1 cellular context compared by ENCODE assay signal in the genomic region with DNA sequence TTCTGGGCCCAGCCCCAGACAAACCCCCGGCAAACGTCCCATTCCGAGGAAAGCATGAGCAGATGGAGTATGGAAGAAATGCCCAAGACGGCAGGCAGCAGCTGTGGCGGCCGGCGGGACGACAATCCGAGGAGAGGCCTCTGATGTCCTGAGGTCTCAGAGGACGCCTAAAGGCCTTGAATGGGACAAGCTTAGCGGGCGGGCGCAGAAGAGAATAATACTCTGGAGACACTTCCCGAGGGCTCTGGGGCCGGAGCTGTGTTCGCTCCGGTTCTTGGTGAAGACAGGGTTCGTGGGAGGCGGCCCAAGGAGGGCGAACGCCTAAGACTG.
TF ChIP-seq lines count a peak whose summit lies in the region.

No MANE protein-coding gene starts in this region.

TF ChIP-seq in K562, 482 proteins besides CTCF, POLR2A, EP300 and RAD21 (continued from another document and continues in another):
- TF ChIP-seq, protein P1, sequence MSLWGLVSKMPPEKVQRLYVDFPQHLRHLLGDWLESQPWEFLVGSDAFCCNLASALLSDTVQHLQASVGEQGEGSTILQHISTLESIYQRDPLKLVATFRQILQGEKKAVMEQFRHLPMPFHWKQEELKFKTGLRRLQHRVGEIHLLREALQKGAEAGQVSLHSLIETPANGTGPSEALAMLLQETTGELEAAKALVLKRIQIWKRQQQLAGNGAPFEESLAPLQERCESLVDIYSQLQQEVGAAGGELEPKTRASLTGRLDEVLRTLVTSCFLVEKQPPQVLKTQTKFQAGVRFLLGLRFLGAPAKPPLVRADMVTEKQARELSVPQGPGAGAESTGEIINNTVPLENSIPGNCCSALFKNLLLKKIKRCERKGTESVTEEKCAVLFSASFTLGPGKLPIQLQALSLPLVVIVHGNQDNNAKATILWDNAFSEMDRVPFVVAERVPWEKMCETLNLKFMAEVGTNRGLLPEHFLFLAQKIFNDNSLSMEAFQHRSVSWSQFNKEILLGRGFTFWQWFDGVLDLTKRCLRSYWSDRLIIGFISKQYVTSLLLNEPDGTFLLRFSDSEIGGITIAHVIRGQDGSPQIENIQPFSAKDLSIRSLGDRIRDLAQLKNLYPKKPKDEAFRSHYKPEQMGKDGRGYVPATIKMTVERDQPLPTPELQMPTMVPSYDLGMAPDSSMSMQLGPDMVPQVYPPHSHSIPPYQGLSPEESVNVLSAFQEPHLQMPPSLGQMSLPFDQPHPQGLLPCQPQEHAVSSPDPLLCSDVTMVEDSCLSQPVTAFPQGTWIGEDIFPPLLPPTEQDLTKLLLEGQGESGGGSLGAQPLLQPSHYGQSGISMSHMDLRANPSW (CRISPR knock-in tag; IDR thresholded peaks at IDR 0.05): no peak
- TF ChIP-seq NR1H2 (CRISPR knock-in tag; IDR thresholded peaks at IDR 0.05) (no peak), SMAD1 (IDR thresholded peaks at IDR 0.05; ENCODE audit: low read depth, low read length, partially characterized antibody) (no peak), TAL1 (IDR thresholded peaks at IDR 0.05) (no peak), CBFA2T2 (conservative IDR thresholded peaks at IDR 0.05) (no peak), CREB5 (CRISPR knock-in tag; IDR thresholded peaks at IDR 0.05) (0 out of 2 replicates have a peak, but pooled peaks have one; percentile 26), DIDO1 (tag; IDR thresholded peaks at IDR 0.05; ENCODE audit: low read depth) (0 out of 2 replicates have a peak, but pooled peaks have one; percentile 16), POLR3G (IDR thresholded peaks at IDR 0.05; ENCODE audit: extremely low read depth, insufficient read length, insufficient replicate concordance) (no peak), ZNF436 (CRISPR knock-in tag; IDR thresholded peaks at IDR 0.05) (no peak), SMARCA5 (IDR thresholded peaks at IDR 0.05) (no peak), POLR2H (tag; IDR thresholded peaks at IDR 0.05; ENCODE audit: low read depth) (no peak), MAFK (IDR thresholded peaks at IDR 0.05; ENCODE audit: low read length) (no peak), PHB (CRISPR knock-in tag; IDR thresholded peaks at IDR 0.05) (no peak), SIN3A (IDR thresholded peaks at IDR 0.05; ENCODE audit: borderline replicate concordance in 2 of 2, control insufficient read depth in 1 of 2, low read depth in 2 of 2, low read length in 2 of 2) (no peak), LARP7 (IDR thresholded peaks at IDR 0.05) (peak; percentile 69; the same call in 1 of the 2 replicates), XRCC5 (IDR thresholded peaks at IDR 0.05; ENCODE audit: low read depth, low read length) (no peak), NFYB (IDR thresholded peaks at IDR 0.05; ENCODE audit: extremely low read depth, insufficient read length) (no peak), ZNF165 (CRISPR knock-in tag; IDR thresholded peaks at IDR 0.05; ENCODE audit: borderline replicate concordance) (0 out of 2 replicates have a peak, but pooled peaks have one; percentile 41), ZC3H11A (IDR thresholded peaks at IDR 0.05; ENCODE audit: low read depth, low read length) (no peak), PTTG1 (tag; IDR thresholded peaks at IDR 0.05; ENCODE audit: low read depth) (no peak), FOXK2 (conservative IDR thresholded peaks at IDR 0.05 in 1 of 2, IDR thresholded peaks at IDR 0.05 in 1 of 2; ENCODE audit: low read depth in 2 of 2) (no peak), EWSR1 (IDR thresholded peaks at IDR 0.05; ENCODE audit: borderline replicate concordance, low read depth, partially characterized antibody) (no peak), KLF6 (CRISPR knock-in tag; IDR thresholded peaks at IDR 0.05; ENCODE audit: borderline replicate concordance) (0 out of 2 replicates have a peak, but pooled peaks have one; percentile 7), ZNF764 (CRISPR knock-in tag; IDR thresholded peaks at IDR 0.05; ENCODE audit: low read depth) (no peak), ZFX (CRISPR knock-in tag; IDR thresholded peaks at IDR 0.05) (peak; percentile 84), ZFP30 (CRISPR knock-in tag; IDR thresholded peaks at IDR 0.05; ENCODE audit: borderline replicate concordance) (no peak), GATAD2A (IDR thresholded peaks at IDR 0.05) (peak; percentile 83; the same call in 1 of the 2 replicates), ZNF57 (CRISPR knock-in tag; IDR thresholded peaks at IDR 0.05) (0 out of 2 replicates have a peak, but pooled peaks have one; percentile 39), ZEB2 (IDR thresholded peaks at IDR 0.05) (no peak), STAG1 (CRISPR knock-in tag; IDR thresholded peaks at IDR 0.05; ENCODE audit: borderline replicate concordance) (no peak), HDAC2 (IDR thresholded peaks at IDR 0.05) (no peak), ZSCAN29 (IDR thresholded peaks at IDR 0.05) (no peak; the same call in 1 of the 2 replicates), ZNF175 (CRISPR knock-in tag; IDR thresholded peaks at IDR 0.05; ENCODE audit: low read depth) (no peak), ZBTB1 (CRISPR knock-in tag; IDR thresholded peaks at IDR 0.05; ENCODE audit: borderline replicate concordance, low read depth) (no peak), ZNF75A (CRISPR knock-in tag; IDR thresholded peaks at IDR 0.05) (0 out of 2 replicates have a peak, but pooled peaks have one; percentile 46), E2F3 (CRISPR knock-in tag; IDR thresholded peaks at IDR 0.05) (0 out of 2 replicates have a peak, but pooled peaks have one; percentile 24), ZBTB17 (CRISPR knock-in tag; IDR thresholded peaks at IDR 0.05) (0 out of 2 replicates have a peak, but pooled peaks have one; percentile 44), GTF2B (IDR thresholded peaks at IDR 0.05; ENCODE audit: extremely low read depth, insufficient read length) (no peak), ZNF830 (CRISPR knock-in tag; IDR thresholded peaks at IDR 0.05) (0 out of 2 replicates have a peak, but pooled peaks have one; percentile 63), GTF2F1 (IDR thresholded peaks at IDR 0.05; ENCODE audit: low read depth, low read length) (no peak)
- TF ChIP-seq, protein P2, sequence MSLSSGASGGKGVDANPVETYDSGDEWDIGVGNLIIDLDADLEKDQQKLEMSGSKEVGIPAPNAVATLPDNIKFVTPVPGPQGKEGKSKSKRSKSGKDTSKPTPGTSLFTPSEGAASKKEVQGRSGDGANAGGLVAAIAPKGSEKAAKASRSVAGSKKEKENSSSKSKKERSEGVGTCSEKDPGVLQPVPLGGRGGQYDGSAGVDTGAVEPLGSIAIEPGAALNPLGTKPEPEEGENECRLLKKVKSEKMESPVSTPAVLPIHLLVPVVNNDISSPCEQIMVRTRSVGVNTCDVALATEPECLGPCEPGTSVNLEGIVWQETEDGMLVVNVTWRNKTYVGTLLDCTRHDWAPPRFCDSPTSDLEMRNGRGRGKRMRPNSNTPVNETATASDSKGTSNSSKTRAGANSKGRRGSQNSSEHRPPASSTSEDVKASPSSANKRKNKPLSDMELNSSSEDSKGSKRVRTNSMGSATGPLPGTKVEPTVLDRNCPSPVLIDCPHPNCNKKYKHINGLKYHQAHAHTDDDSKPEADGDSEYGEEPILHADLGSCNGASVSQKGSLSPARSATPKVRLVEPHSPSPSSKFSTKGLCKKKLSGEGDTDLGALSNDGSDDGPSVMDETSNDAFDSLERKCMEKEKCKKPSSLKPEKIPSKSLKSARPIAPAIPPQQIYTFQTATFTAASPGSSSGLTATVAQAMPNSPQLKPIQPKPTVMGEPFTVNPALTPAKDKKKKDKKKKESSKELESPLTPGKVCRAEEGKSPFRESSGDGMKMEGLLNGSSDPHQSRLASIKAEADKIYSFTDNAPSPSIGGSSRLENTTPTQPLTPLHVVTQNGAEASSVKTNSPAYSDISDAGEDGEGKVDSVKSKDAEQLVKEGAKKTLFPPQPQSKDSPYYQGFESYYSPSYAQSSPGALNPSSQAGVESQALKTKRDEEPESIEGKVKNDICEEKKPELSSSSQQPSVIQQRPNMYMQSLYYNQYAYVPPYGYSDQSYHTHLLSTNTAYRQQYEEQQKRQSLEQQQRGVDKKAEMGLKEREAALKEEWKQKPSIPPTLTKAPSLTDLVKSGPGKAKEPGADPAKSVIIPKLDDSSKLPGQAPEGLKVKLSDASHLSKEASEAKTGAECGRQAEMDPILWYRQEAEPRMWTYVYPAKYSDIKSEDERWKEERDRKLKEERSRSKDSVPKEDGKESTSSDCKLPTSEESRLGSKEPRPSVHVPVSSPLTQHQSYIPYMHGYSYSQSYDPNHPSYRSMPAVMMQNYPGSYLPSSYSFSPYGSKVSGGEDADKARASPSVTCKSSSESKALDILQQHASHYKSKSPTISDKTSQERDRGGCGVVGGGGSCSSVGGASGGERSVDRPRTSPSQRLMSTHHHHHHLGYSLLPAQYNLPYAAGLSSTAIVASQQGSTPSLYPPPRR (CRISPR knock-in tag; IDR thresholded peaks at IDR 0.05; ENCODE audit: borderline replicate concordance): no peak
- TF ChIP-seq, protein P3, sequence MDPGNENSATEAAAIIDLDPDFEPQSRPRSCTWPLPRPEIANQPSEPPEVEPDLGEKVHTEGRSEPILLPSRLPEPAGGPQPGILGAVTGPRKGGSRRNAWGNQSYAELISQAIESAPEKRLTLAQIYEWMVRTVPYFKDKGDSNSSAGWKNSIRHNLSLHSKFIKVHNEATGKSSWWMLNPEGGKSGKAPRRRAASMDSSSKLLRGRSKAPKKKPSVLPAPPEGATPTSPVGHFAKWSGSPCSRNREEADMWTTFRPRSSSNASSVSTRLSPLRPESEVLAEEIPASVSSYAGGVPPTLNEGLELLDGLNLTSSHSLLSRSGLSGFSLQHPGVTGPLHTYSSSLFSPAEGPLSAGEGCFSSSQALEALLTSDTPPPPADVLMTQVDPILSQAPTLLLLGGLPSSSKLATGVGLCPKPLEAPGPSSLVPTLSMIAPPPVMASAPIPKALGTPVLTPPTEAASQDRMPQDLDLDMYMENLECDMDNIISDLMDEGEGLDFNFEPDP (CRISPR knock-in tag; IDR thresholded peaks at IDR 0.05): no peak
- TF ChIP-seq, protein P4, sequence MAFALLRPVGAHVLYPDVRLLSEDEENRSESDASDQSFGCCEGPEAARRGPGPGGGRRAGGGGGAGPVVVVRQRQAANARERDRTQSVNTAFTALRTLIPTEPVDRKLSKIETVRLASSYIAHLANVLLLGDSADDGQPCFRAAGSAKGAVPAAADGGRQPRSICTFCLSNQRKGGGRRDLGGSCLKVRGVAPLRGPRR (CRISPR knock-in tag; IDR thresholded peaks at IDR 0.05): peak; percentile 74; the same call in 1 of the 2 replicates
- TF ChIP-seq, protein P5, sequence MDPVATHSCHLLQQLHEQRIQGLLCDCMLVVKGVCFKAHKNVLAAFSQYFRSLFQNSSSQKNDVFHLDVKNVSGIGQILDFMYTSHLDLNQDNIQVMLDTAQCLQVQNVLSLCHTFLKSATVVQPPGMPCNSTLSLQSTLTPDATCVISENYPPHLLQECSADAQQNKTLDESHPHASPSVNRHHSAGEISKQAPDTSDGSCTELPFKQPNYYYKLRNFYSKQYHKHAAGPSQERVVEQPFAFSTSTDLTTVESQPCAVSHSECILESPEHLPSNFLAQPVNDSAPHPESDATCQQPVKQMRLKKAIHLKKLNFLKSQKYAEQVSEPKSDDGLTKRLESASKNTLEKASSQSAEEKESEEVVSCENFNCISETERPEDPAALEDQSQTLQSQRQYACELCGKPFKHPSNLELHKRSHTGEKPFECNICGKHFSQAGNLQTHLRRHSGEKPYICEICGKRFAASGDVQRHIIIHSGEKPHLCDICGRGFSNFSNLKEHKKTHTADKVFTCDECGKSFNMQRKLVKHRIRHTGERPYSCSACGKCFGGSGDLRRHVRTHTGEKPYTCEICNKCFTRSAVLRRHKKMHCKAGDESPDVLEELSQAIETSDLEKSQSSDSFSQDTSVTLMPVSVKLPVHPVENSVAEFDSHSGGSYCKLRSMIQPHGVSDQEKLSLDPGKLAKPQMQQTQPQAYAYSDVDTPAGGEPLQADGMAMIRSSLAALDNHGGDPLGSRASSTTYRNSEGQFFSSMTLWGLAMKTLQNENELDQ (CRISPR knock-in tag; IDR thresholded peaks at IDR 0.05; ENCODE audit: borderline replicate concordance): no peak
